ENCODE assay signal across 37 cellular contexts in genomic region chr11:11763796-11764427, GRCh38.
"Had no signal": no experiment of that assay in that cellular context is flagged by ENCODE, and none has a peak within 500 bp of the region (broad histone marks: within the 10 kb centered on the region; RNA-seq: fewer than 3 reads in every experiment).

No MANE protein-coding gene starts in this region.

- ATAC-seq: activated CD4-positive, alpha-beta T cell treated with anti-CD3 and anti-CD28 coated beads for 36 hours; activated CD4-positive, CD25-positive, alpha-beta regulatory T cell treated with anti-CD3 and anti-CD28 coated beads, Interleukin-2, amount 50 U/mL, for 24 hours; activated CD8-positive, alpha-beta T cell treated with anti-CD3 and anti-CD28 coated beads, Interleukin-2, amount 10 ng/mL, durations not matched to agents 7 days and 5 days; activated naive CD8-positive, alpha-beta T cell treated with anti-CD3 and anti-CD28 coated beads, Interleukin-2, amount 50 U/mL, for 24 hours; activated T-cell treated with anti-CD3 and anti-CD28 coated beads, Interleukin-2, amount 50 U/mL, for 4 hours; activated T-cell treated with anti-CD3 and anti-CD28 coated beads, Interleukin-2, amount 50 U/mL, for 72 hours; WTC11 had no signal

- H3K4me3 Mint-ChIP-seq: activated CD4-positive, alpha-beta memory T cell treated with anti-CD3 and anti-CD28 coated beads, Interleukin-2, amount 10 ng/mL, durations not matched to agents 7 days and 5 days; activated CD4-positive, alpha-beta T cell treated with anti-CD3 and anti-CD28 coated beads for 36 hours; activated CD4-positive, alpha-beta T cell treated with anti-CD3 and anti-CD28 coated beads, Interleukin-2, amount 10 ng/mL, durations not matched to agents 7 days and 5 days; activated CD8-positive, alpha-beta T cell treated with anti-CD3 and anti-CD28 coated beads, Interleukin-2, amount 10 ng/mL, durations not matched to agents 7 days and 5 days; activated naive CD4-positive, alpha-beta T cell treated with anti-CD3 and anti-CD28 coated beads, Interleukin-2, amount 10 ng/mL, durations not matched to agents 7 days and 5 days; activated naive CD4-positive, alpha-beta T cell treated with anti-CD3 and anti-CD28 coated beads, Interleukin-2, amount 50 U/mL, for 24 hours; activated naive CD8-positive, alpha-beta T cell; activated naive CD8-positive, alpha-beta T cell treated with anti-CD3 and anti-CD28 coated beads, Interleukin-2, amount 10 ng/mL, durations not matched to agents 7 days and 5 days; activated naive CD8-positive, alpha-beta T cell treated with anti-CD3 and anti-CD28 coated beads, Interleukin-2, amount 50 U/mL, for 24 hours; activated T-cell treated with anti-CD3 and anti-CD28 coated beads, Interleukin-2, amount 50 U/mL, for 4 hours; activated T-cell treated with anti-CD3 and anti-CD28 coated beads, Interleukin-2, amount 50 U/mL, for 72 hours; brain; central memory CD8-positive, alpha-beta T cell; T-helper 1 cell treated with Interleukin-12 subunit alpha and Interleukin-12 subunit beta and Interleukin-4 antibody, amounts not matched to agents 30 μg/mL and 1 μg/mL, for 36 hours; T-helper 2 cell treated with Interferon-gamma antibody and Interleukin-4, amounts not matched to agents 5 μg/mL and 100 μg/mL, for 36 hours; WTC11 had no signal

- H3K9me3 ChIP-seq: ascending aorta had no signal

- H3K4me1 Mint-ChIP-seq: activated CD4-positive, alpha-beta memory T cell treated with anti-CD3 and anti-CD28 coated beads, Interleukin-2, amount 10 ng/mL, durations not matched to agents 7 days and 5 days; activated CD4-positive, alpha-beta T cell treated with anti-CD3 and anti-CD28 coated beads for 36 hours; activated CD4-positive, alpha-beta T cell treated with anti-CD3 and anti-CD28 coated beads, Interleukin-2, amount 10 ng/mL, durations not matched to agents 7 days and 5 days; activated naive CD4-positive, alpha-beta T cell treated with anti-CD3 and anti-CD28 coated beads, Interleukin-2, amount 10 ng/mL, durations not matched to agents 7 days and 5 days; activated naive CD4-positive, alpha-beta T cell treated with anti-CD3 and anti-CD28 coated beads, Interleukin-2, amount 50 U/mL, for 24 hours; activated naive CD8-positive, alpha-beta T cell treated with anti-CD3 and anti-CD28 coated beads, Interleukin-2, amount 10 ng/mL, durations not matched to agents 7 days and 5 days; activated naive CD8-positive, alpha-beta T cell treated with anti-CD3 and anti-CD28 coated beads, Interleukin-2, amount 50 U/mL, for 24 hours; brain; central memory CD8-positive, alpha-beta T cell; WTC11 had no signal

- H3K27me3 ChIP-seq: ascending aorta had no signal

- H3K9me3 Mint-ChIP-seq: activated CD4-positive, alpha-beta memory T cell treated with anti-CD3 and anti-CD28 coated beads, Interleukin-2, amount 10 ng/mL, durations not matched to agents 7 days and 5 days; activated CD4-positive, alpha-beta T cell treated with anti-CD3 and anti-CD28 coated beads, Interleukin-2, amount 10 ng/mL, durations not matched to agents 7 days and 5 days; activated naive CD4-positive, alpha-beta T cell treated with anti-CD3 and anti-CD28 coated beads, Interleukin-2, amount 10 ng/mL, durations not matched to agents 7 days and 5 days; activated naive CD4-positive, alpha-beta T cell treated with anti-CD3 and anti-CD28 coated beads, Interleukin-2, amount 50 U/mL, for 24 hours; activated naive CD8-positive, alpha-beta T cell treated with anti-CD3 and anti-CD28 coated beads, Interleukin-2, amount 10 ng/mL, durations not matched to agents 7 days and 5 days; activated naive CD8-positive, alpha-beta T cell treated with anti-CD3 and anti-CD28 coated beads, Interleukin-2, amount 50 U/mL, for 24 hours; activated T-cell treated with anti-CD3 and anti-CD28 coated beads, Interleukin-2, amount 50 U/mL, for 4 hours; activated T-cell treated with anti-CD3 and anti-CD28 coated beads, Interleukin-2, amount 50 U/mL, for 72 hours; activated T-helper 2 cell treated with anti-CD3 and anti-CD28 coated beads, Interferon-gamma antibody, Interleukin-2, Interleukin-4, amounts not matched to agents 10 μg/mL and 5 μg/mL and 100 μg/mL, durations not matched to agents 14 hours and 24 hours and 36 hours; central memory CD8-positive, alpha-beta T cell; T-helper 1 cell treated with Interleukin-12 subunit alpha and Interleukin-12 subunit beta and Interleukin-4 antibody, amounts not matched to agents 30 μg/mL and 1 μg/mL, for 36 hours; T-helper 2 cell treated with Interferon-gamma antibody and Interleukin-4, amounts not matched to agents 5 μg/mL and 100 μg/mL, for 36 hours had no signal

- H3K27ac ChIP-seq: ascending aorta, cardiac muscle cell, WERI-Rb-1 had no signal

- H3K36me3 ChIP-seq: ascending aorta, cardiac muscle cell, WERI-Rb-1 had no signal

- H3K27ac Mint-ChIP-seq: activated CD4-positive, alpha-beta memory T cell treated with anti-CD3 and anti-CD28 coated beads, Interleukin-2, amount 10 ng/mL, durations not matched to agents 7 days and 5 days; activated CD4-positive, alpha-beta T cell treated with anti-CD3 and anti-CD28 coated beads for 36 hours; activated CD4-positive, alpha-beta T cell treated with anti-CD3 and anti-CD28 coated beads, Interleukin-2, amount 10 ng/mL, durations not matched to agents 7 days and 5 days; activated CD8-positive, alpha-beta T cell treated with anti-CD3 and anti-CD28 coated beads, Interleukin-2, amount 10 ng/mL, durations not matched to agents 7 days and 5 days; activated naive CD4-positive, alpha-beta T cell treated with anti-CD3 and anti-CD28 coated beads, Interleukin-2, amount 10 ng/mL, durations not matched to agents 7 days and 5 days; activated naive CD4-positive, alpha-beta T cell treated with anti-CD3 and anti-CD28 coated beads, Interleukin-2, amount 50 U/mL, for 24 hours; activated naive CD8-positive, alpha-beta T cell; activated naive CD8-positive, alpha-beta T cell treated with anti-CD3 and anti-CD28 coated beads, Interleukin-2, amount 10 ng/mL, durations not matched to agents 7 days and 5 days; activated naive CD8-positive, alpha-beta T cell treated with anti-CD3 and anti-CD28 coated beads, Interleukin-2, amount 50 U/mL, for 24 hours; activated T-cell treated with anti-CD3 and anti-CD28 coated beads, Interleukin-2, amount 50 U/mL, for 72 hours; activated T-helper 2 cell treated with anti-CD3 and anti-CD28 coated beads, Interferon-gamma antibody, Interleukin-2, Interleukin-4, amounts not matched to agents 10 μg/mL and 5 μg/mL and 100 μg/mL, durations not matched to agents 14 hours and 24 hours and 36 hours; brain; T-helper 1 cell treated with Interleukin-12 subunit alpha and Interleukin-12 subunit beta and Interleukin-4 antibody, amounts not matched to agents 30 μg/mL and 1 μg/mL, for 36 hours; T-helper 2 cell treated with Interferon-gamma antibody and Interleukin-4, amounts not matched to agents 5 μg/mL and 100 μg/mL, for 36 hours; WTC11 had no signal

- H3K4me3 ChIP-seq: ascending aorta, cardiac muscle cell had no signal

- H3K4me1 ChIP-seq: ascending aorta had no signal

- H3K36me3 Mint-ChIP-seq: activated naive CD4-positive, alpha-beta T cell treated with anti-CD3 and anti-CD28 coated beads, Interleukin-2, amount 10 ng/mL, durations not matched to agents 7 days and 5 days; activated naive CD4-positive, alpha-beta T cell treated with anti-CD3 and anti-CD28 coated beads, Interleukin-2, amount 50 U/mL, for 24 hours; activated naive CD8-positive, alpha-beta T cell; activated naive CD8-positive, alpha-beta T cell treated with anti-CD3 and anti-CD28 coated beads, Interleukin-2, amount 10 ng/mL, durations not matched to agents 7 days and 5 days; brain; WTC11 had no signal

- DNase-seq: activated CD4-positive, alpha-beta memory T cell treated with anti-CD3 and anti-CD28 coated beads, Interleukin-2, amount 10 ng/mL, durations not matched to agents 7 days and 5 days; activated CD4-positive, alpha-beta T cell treated with anti-CD3 and anti-CD28 coated beads for 1 hour; activated CD4-positive, alpha-beta T cell treated with anti-CD3 and anti-CD28 coated beads for 36 hours; activated CD4-positive, alpha-beta T cell treated with anti-CD3 and anti-CD28 coated beads for 48 hours; activated CD4-positive, alpha-beta T cell treated with anti-CD3 and anti-CD28 coated beads, Interleukin-2, amount 10 ng/mL, durations not matched to agents 7 days and 5 days; activated CD4-positive, alpha-beta T cell treated with anti-CD3 and anti-CD28 coated beads, Interleukin-2, amount 50 U/mL, for 48 hours; activated CD4-positive, CD25-positive, alpha-beta regulatory T cell; activated CD8-positive, alpha-beta memory T cell treated with anti-CD3 and anti-CD28 coated beads, Interleukin-2, amount 50 U/mL, for 4 hours; activated CD8-positive, alpha-beta T cell treated with anti-CD3 and anti-CD28 coated beads, Interleukin-2, amount 10 ng/mL, durations not matched to agents 7 days and 5 days; activated effector memory CD4-positive, alpha-beta T cell treated with Interleukin-2 at 50 U/mL for 16 hours; activated gamma-delta T cell; activated naive CD4-positive, alpha-beta T cell treated with anti-CD3 and anti-CD28 coated beads, Interleukin-2, amount 10 ng/mL, durations not matched to agents 7 days and 5 days; activated naive CD4-positive, alpha-beta T cell treated with Interleukin-2 at 50 U/mL for 16 hours; activated naive CD8-positive, alpha-beta T cell treated with anti-CD3 and anti-CD28 coated beads, Interleukin-2, amount 10 ng/mL, durations not matched to agents 7 days and 5 days; activated naive CD8-positive, alpha-beta T cell treated with anti-CD3 and anti-CD28 coated beads, Interleukin-2, amount 50 U/mL, for 24 hours; activated T-cell treated with anti-CD3 and anti-CD28 coated beads for 4 hours; activated T-cell treated with anti-CD3 and anti-CD28 coated beads, Interleukin-2, amount 50 U/mL, for 1 hour; activated T-cell treated with anti-CD3 and anti-CD28 coated beads, Interleukin-2, amount 50 U/mL, for 4 hours; activated T-cell treated with anti-CD3 and anti-CD28 coated beads, Interleukin-2, amount 50 U/mL, for 72 hours; amygdala; anterior cingulate cortex; cerebellar nuclear complex; T-helper 1 cell; T-helper 2 cell; T-helper 9 cell; WERI-Rb-1 had no signal
